In genomic region chr12:53677612-53678133, GRCh38 we compare ENCODE assay signal across 8 cellular contexts. TPM values are rescaled to one million over a fixed set of nuclear protein-coding genes. Genes with fewer than 3 reads are reported as not detected.
DNase-seq lines count a peak whose midpoint lies in the region; TF ChIP-seq lines count a peak whose summit lies in the region.

No MANE protein-coding gene starts in this region.

- peak overlapping the region; percentile 96 for H3K4me3 Mint-ChIP-seq in nephron progenitor cell

- BruUV-seq in A673 (replicated peaks; lab: Mats Ljungman, UMichigan) = no TSS peak

- no peaks in the 10 kb centered on the region for H3K9me3 Mint-ChIP-seq in nephron progenitor cell

- H3K4me1 Mint-ChIP-seq in nephron progenitor cell = peaks cover 54% of the 10 kb centered on the region

- peaks cover 2% of the 10 kb centered on the region for H3K27me3 Mint-ChIP-seq in nephron progenitor cell (ENCODE audit: low read depth, poor library complexity)

- POLR2A ChIA-PET in A673 (lab: Charles Lee; ENCODE audit: low non-redundant PET) = interaction anchor here (0.7 kb wide), 1 partner anchor 13 kb away, joined by 3 read pairs; no protein-coding TSS in a partner anchor

- no peaks in the 10 kb centered on the region for H3K9me3 ChIP-seq in A673 (ENCODE audit: low read depth, low read length, poor library complexity, severe bottlenecking)
- no peaks in the 10 kb centered on the region for H3K9me3 ChIP-seq in HUES48 (ENCODE audit: control insufficient read depth, insufficient read depth, low read length)
- no peaks in the 10 kb centered on the region for H3K9me3 ChIP-seq in endocrine pancreas (ENCODE audit: control insufficient read depth, low read length)

- peak overlapping the region; percentile 45 for H3K9ac ChIP-seq in HUES48 (ENCODE audit: low read depth, low read length)
- H3K9ac ChIP-seq in endocrine pancreas (ENCODE audit: control insufficient read depth, insufficient read depth, low read length) = peak overlapping the region; percentile 65

- H3K36me3 ChIP-seq in A673 (ENCODE audit: insufficient read depth, low read length, poor library complexity, severe bottlenecking) = peaks cover 19% of the 10 kb centered on the region
- peaks cover 21% of the 10 kb centered on the region for H3K36me3 ChIP-seq in HUES48 (ENCODE audit: control insufficient read depth, insufficient read depth, low read length)
- H3K36me3 ChIP-seq in endocrine pancreas (ENCODE audit: control insufficient read depth, insufficient read depth, low read length) = no peaks in the 10 kb centered on the region

- H3K4me3 ChIP-seq in A673 (ENCODE audit: low read depth, low read length, poor library complexity, severe bottlenecking) (peak overlapping the region; percentile 73), HUES48 (ENCODE audit: low read depth, low read length) (peak overlapping the region; percentile 58), endocrine pancreas (ENCODE audit: control insufficient read depth, insufficient read depth, low read length) (no peak overlapping the region)

- peaks cover 19% of the 10 kb centered on the region for H3K36me3 Mint-ChIP-seq in nephron progenitor cell (ENCODE audit: low read depth)

- intact Hi-C loops in A673 (cut with micrococcal nuclease; ENCODE audit: unreplicated experiment) = loop anchor here (2.0 kb wide), 1 partner anchor 51 kb away; the partner anchor contains the start of gene ATF7

- peak overlapping the region; percentile 72 for H3K27ac Mint-ChIP-seq in nephron progenitor cell

- H3K27me3 ChIP-seq in A673 (replicated peaks; ENCODE audit: insufficient read depth, low read depth, low read length, poor library complexity) (no peaks in the 10 kb centered on the region), HUES48 (ENCODE audit: control insufficient read depth, insufficient read depth, low read length) (no peaks in the 10 kb centered on the region; the same call in 1 of the 2 replicates), endocrine pancreas (ENCODE audit: control insufficient read depth, insufficient read depth, low read length) (no peaks in the 10 kb centered on the region)

- DNase-seq in A673 (ENCODE audit: low spot score) (peak; percentile 39), nephron progenitor cell (no peak), 8988T (no peak), NOMO-1 treated with dmso at 0.1 percent for 144 hours (lab: John Stamatoyannopoulos, UW; ENCODE audit: unreplicated experiment) (no peak), GM13976 (ENCODE audit: low spot score) (no peak), T1000 (lab: John Stamatoyannopoulos, UW) (no peak)

- no peak for TF ChIP-seq CTCF in A673 (conservative IDR thresholded peaks at IDR 0.05; ENCODE audit: low read depth, low read length)
- TF ChIP-seq CTCF in nephron progenitor cell (IDR thresholded peaks at IDR 0.05) = no peak
- no peak for TF ChIP-seq CTCF in GM13976 (IDR thresholded peaks at IDR 0.05; ENCODE audit: borderline replicate concordance, control extremely low read depth, extremely low read depth, insufficient read depth, missing control alignments)

- H3K4me1 ChIP-seq in A673 (ENCODE audit: insufficient read depth, low read length, poor library complexity, severe bottlenecking) (peaks cover 47% of the 10 kb centered on the region), HUES48 (ENCODE audit: control insufficient read depth, insufficient read depth, low read length) (peaks cover 23% of the 10 kb centered on the region), endocrine pancreas (ENCODE audit: control insufficient read depth, insufficient read depth, low read length) (peaks cover 8% of the 10 kb centered on the region)

- in situ Hi-C loops in GM13976 (cut with MboI; ENCODE audit: low sequenced_read_pairs, unreplicated experiment) = loop anchor here (5.0 kb wide), 1 partner anchor 130 kb away; no protein-coding TSS in a partner anchor

- CTCF ChIA-PET in A673 (lab: Charles Lee) = interaction anchor here (1.5 to 3.5 kb wide), 2 partner anchors 79 to 134 kb away, joined by 3 to 35 read pairs; no protein-coding TSS in a partner anchor

- H3K27ac ChIP-seq in A673 (ENCODE audit: low read depth, low read length, poor library complexity, severe bottlenecking) (peak overlapping the region; percentile 97), HUES48 (ENCODE audit: low read depth, low read length) (peak overlapping the region; percentile 91)

RNA-seq across cellular contexts. Expression of gene ATP5MC2, which starts 1.8 kb away (rescaled TPM):
- 447 and 450 TPM in 2 replicates for total RNA-seq in A673 (2021)

RNA-seq across cellular contexts. Expression of gene CALCOCO1, which starts 49.6 kb away (rescaled TPM):
- 16.8 and 34.0 TPM in 2 replicates for total RNA-seq in A673 (2021)

RNA-seq across cellular contexts. Expression of gene ATF7, which starts 51.5 kb away (rescaled TPM):
- total RNA-seq in A673 (2021) = 38.8 and 44.3 TPM in 2 replicates
